In the genomic region with DNA sequence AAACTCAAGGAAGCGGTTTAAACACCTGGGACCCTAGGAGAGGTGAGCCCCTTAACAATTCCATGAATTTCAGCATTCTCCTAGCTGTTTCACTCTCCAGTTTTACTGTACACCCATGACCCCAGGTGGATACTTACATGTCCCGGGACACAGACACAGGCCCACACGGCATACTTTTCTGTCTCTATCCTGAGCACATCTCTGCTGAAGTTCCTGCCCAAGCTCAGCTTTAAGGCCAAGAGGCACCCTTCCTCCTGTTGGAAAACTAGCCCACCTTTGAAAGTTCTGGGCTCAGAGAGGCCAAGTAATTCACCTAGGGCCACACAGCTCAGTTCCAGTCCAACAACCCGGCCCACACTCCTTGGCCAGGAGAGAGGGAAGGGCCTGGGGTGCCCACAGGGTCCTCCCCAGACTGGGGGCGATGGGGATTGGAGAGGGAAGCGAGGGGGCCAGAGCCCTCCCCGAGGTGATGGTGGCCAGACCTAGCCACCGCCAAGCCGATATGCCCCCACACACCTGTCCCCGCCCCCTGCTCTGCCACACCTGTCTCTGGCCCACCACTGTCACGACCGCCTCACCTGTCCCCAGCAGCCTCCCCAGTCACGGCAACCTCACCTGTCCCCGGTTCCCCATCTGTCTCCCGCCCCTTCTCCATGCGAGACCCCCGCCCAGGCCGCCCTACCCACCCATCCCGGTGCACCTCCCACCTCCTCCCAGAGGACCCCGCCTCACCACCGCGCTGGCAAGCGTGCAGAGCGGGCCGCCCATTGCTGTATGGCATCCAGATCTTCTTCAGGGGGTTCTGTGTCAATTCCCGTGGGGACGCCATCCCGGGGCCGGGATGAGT, we compare ENCODE assay signal across 8 cellular contexts. TPM values are rescaled to one million over a fixed set of nuclear protein-coding genes. Genes with fewer than 3 reads are reported as not detected.
DNase-seq lines count a peak whose midpoint lies in the region; ATAC-seq and TF ChIP-seq lines count a peak whose summit lies in the region.

No MANE protein-coding gene starts in this region.

- H3K9ac ChIP-seq in SK-N-SH, result peak overlapping the region; percentile 69

- peak overlapping the region in 1 of 2 experiments; percentile 48; a peak in 1 of 4 replicates for H3K27ac ChIP-seq in SK-N-SH (ENCODE audit: low read depth in 2 of 2, low read length in 1 of 2)

- H3K36me3 Mint-ChIP-seq in activated B cell treated with CpG ODN at 0.5 μM for 24 hours (ENCODE audit: low read depth), result no peaks in the 10 kb centered on the region

- peak overlapping the region; percentile 87 for H3K4me2 ChIP-seq in SK-N-SH

- no peaks in the 10 kb centered on the region for H3K9me3 ChIP-seq in SK-N-SH

- 25% methylated on average over 14 of the region's 29 CpGs for WGBS in SK-N-SH (ENCODE audit: low lambda C conversion rate)

- no peaks in the 10 kb centered on the region for H3K27me3 Mint-ChIP-seq in activated B cell treated with CpG ODN at 0.5 μM for 24 hours
- H3K27me3 Mint-ChIP-seq in stimulated activated naive CD8-positive, alpha-beta T cell treated with anti-CD3 and anti-CD28 coated beads, Interleukin-15, amount 100 ng/mL, for 72 hours, result no peaks in the 10 kb centered on the region

- no peaks in the 10 kb centered on the region for H3K9me2 ChIP-seq in SK-N-SH

- peak overlapping the region; percentile 71; the same call in 1 of the 2 replicates for H2AFZ ChIP-seq in SK-N-SH (ENCODE audit: low read depth)

- ATAC-seq in SK-N-SH treated with all-trans-retinoic acid at 6 μM for 48 hours (no peak), activated B cell treated with CpG ODN at 0.5 μM for 24 hours (ENCODE audit: low read depth) (no peak)
- no peak for ATAC-seq in stimulated activated naive CD8-positive, alpha-beta T cell treated with anti-CD3 and anti-CD28 coated beads, Interleukin-15, amount 100 ng/mL, for 72 hours

- peaks cover 27 to 52% of the 10 kb centered on the region in 2 experiments; a peak in 3 of 4 replicates for H3K4me1 ChIP-seq in SK-N-SH (ENCODE audit: control insufficient read depth in 1 of 2, insufficient read depth in 2 of 2, low read depth in 1 of 2, low read length in 1 of 2)

- H3F3A ChIP-seq in SK-N-SH (replicated peaks; ENCODE audit: insufficient read depth), result peaks cover 12% of the 10 kb centered on the region

- POLR2A ChIA-PET in SK-N-SH (lab: Yijun Ruan, JAX) (interaction anchor here (0.8 to 1.3 kb wide), 3 partner anchors 8 to 116 kb away, joined by 3 to 4 read pairs (median 3); partner anchors contain the start of gene ATRIP), activated B cell treated with CpG ODN at 0.5 μM for 24 hours (lab: Charles Lee) (interaction anchor here (0.5 to 2.7 kb wide), 10 partner anchors 53 to 1414 kb away, joined by 3 to 18 read pairs (median 5); partner anchors contain the start of genes ATRIP, CCDC51, QRICH1 and TMA7)

- H3K4me1 Mint-ChIP-seq in activated B cell treated with CpG ODN at 0.5 μM for 24 hours, result peaks cover 33% of the 10 kb centered on the region
- peaks cover 62% of the 10 kb centered on the region for H3K4me1 Mint-ChIP-seq in stimulated activated naive CD8-positive, alpha-beta T cell treated with anti-CD3 and anti-CD28 coated beads, Interleukin-15, amount 100 ng/mL, for 72 hours

- H3K4me3 ChIP-seq in SK-N-SH (ENCODE audit: low read depth in 2 of 2, low read length in 1 of 2), result peak overlapping the region; percentile 57 to 77
- peak overlapping the region; percentile 61 for H3K4me3 ChIP-seq in iPS-11a (ENCODE audit: low read depth, low read length)

- peak overlapping the region; percentile 87 for H3K27ac Mint-ChIP-seq in activated B cell treated with CpG ODN at 0.5 μM for 24 hours
- peak overlapping the region; percentile 89 to 90 for H3K27ac Mint-ChIP-seq in stimulated activated naive CD8-positive, alpha-beta T cell treated with anti-CD3 and anti-CD28 coated beads, Interleukin-15, amount 100 ng/mL, for 72 hours

- peak overlapping the region; percentile 86 for H3K4me3 Mint-ChIP-seq in activated B cell treated with CpG ODN at 0.5 μM for 24 hours
- peak overlapping the region; percentile 88 to 89 for H3K4me3 Mint-ChIP-seq in stimulated activated naive CD8-positive, alpha-beta T cell treated with anti-CD3 and anti-CD28 coated beads, Interleukin-15, amount 100 ng/mL, for 72 hours

- H3K36me3 ChIP-seq in SK-N-SH (replicated peaks in 1 of 2; ENCODE audit: control insufficient read depth in 1 of 2, insufficient read depth in 2 of 2, low read length in 1 of 2), result no peaks in the 10 kb centered on the region

- DNase-seq in SK-N-SH, result peak; percentile 24
- DNase-seq in activated B cell treated with CpG ODN at 0.5 μM for 24 hours, result no peak
- DNase-seq in stimulated activated naive CD8-positive, alpha-beta T cell treated with anti-CD3 and anti-CD28 coated beads, Interleukin-15, amount 100 ng/mL, for 72 hours, result no peak
- no peak for DNase-seq in HCEC 1CT
- DNase-seq in occipital lobe (lab: John Stamatoyannopoulos, UW), result no peak
- no peak for DNase-seq in NCI-H128 (lab: John Stamatoyannopoulos, UW; ENCODE audit: unreplicated experiment)

- intact Hi-C loops in activated B cell treated with CpG ODN at 0.5 μM for 24 hours (cut with micrococcal nuclease), result loop anchor here (1.0 to 5.0 kb wide), 10 partner anchors 49 to 1373 kb away; partner anchors contain the start of genes APEH, CCDC51, IP6K1 and MON1A

- TF ChIP-seq EP300 in SK-N-SH (IDR thresholded peaks at IDR 0.05; ENCODE audit: borderline replicate concordance in 1 of 2, low read depth in 1 of 2, low read length in 1 of 2), result no peak

- no peaks in the 10 kb centered on the region for H3K9me3 Mint-ChIP-seq in activated B cell treated with CpG ODN at 0.5 μM for 24 hours
- H3K9me3 Mint-ChIP-seq in stimulated activated naive CD8-positive, alpha-beta T cell treated with anti-CD3 and anti-CD28 coated beads, Interleukin-15, amount 100 ng/mL, for 72 hours, result no peaks in the 10 kb centered on the region

- CTCF ChIA-PET in SK-N-SH (lab: Yijun Ruan, JAX) (interaction anchor here (0.6 to 12.6 kb wide), 6 partner anchors 9 to 155 kb away, joined by 3 to 136 read pairs (median 9); partner anchors contain the start of genes SLC26A6 and UQCRC1), activated B cell treated with CpG ODN at 0.5 μM for 24 hours (lab: Charles Lee) (interaction anchor here (1.2 kb wide), 1 partner anchor 120 kb away, joined by 11 read pairs; no protein-coding TSS in a partner anchor)

- H3K79me2 ChIP-seq in SK-N-SH (ENCODE audit: insufficient read depth), result peaks cover 15% of the 10 kb centered on the region; the same call in 1 of the 2 replicates

- TF ChIP-seq RAD21 in SK-N-SH (IDR thresholded peaks at IDR 0.05; ENCODE audit: low read length), result no peak

- no peaks in the 10 kb centered on the region for H4K20me1 ChIP-seq in SK-N-SH (ENCODE audit: insufficient read depth)

- TF ChIP-seq CTCF in SK-N-SH (IDR thresholded peaks at IDR 0.05), result no peak
- TF ChIP-seq CTCF in activated B cell treated with CpG ODN at 0.5 μM for 24 hours (IDR thresholded peaks at IDR 0.05), result no peak

- H3K27me3 ChIP-seq in SK-N-SH (ENCODE audit: insufficient read depth), result no peaks in the 10 kb centered on the region

TF ChIP-seq in SK-N-SH, 30 proteins besides CTCF, POLR2A, EP300 and RAD21 (continues in another document):
- TF ChIP-seq MXI1 (IDR thresholded peaks at IDR 0.05; ENCODE audit: low read depth, low read length) (no peak), ELF1 (IDR thresholded peaks at IDR 0.05) (no peak), SIN3A (IDR thresholded peaks at IDR 0.05; ENCODE audit: borderline replicate concordance, low read depth, low read length) (0 out of 2 replicates have a peak, but pooled peaks have one; percentile 36), TCF12 (IDR thresholded peaks at IDR 0.05) (no peak), POLR2AphosphoS5 (IDR thresholded peaks at IDR 0.05; ENCODE audit: low read depth, low read length) (peak; percentile 60; the same call in 1 of the 2 replicates)

TF ChIP-seq in SK-N-SH treated with all-trans-retinoic acid at 6 μM for 48 hours, 23 proteins besides CTCF, POLR2A, EP300 and RAD21 (continues in another document):
- TF ChIP-seq ZNF565 (CRISPR knock-in tag; conservative IDR thresholded peaks at IDR 0.05; ENCODE audit: low read depth) (no peak), CSRNP3 (CRISPR knock-in tag; IDR thresholded peaks at IDR 0.05) (no peak)

RNA-seq across cellular contexts. Expression of gene PFKFB4, which starts 0.4 kb away (rescaled TPM):
- 5.7 and 6.7 TPM in 2 replicates for polyA plus RNA-seq in SK-N-SH (2012; rRNA removed)
- polyA plus RNA-seq in SK-N-SH (2012; cell fraction: cytosol; rRNA removed), result 3.2 and 4.1 TPM in 2 replicates
- 14.3 and 15.3 TPM in 2 replicates for polyA plus RNA-seq in SK-N-SH (2012; cell fraction: nucleus; rRNA removed)
- total RNA-seq in activated B cell treated with CpG ODN at 0.5 μM for 24 hours (2.0 and 3.2 TPM in 2 replicates), occipital lobe (19.2 TPM)

RNA-seq across cellular contexts. Expression of gene UCN2, which starts 7.4 kb away (rescaled TPM):
- 0.50 and 0.69 TPM in 2 replicates for polyA plus RNA-seq in SK-N-SH (2012; rRNA removed)
- polyA plus RNA-seq in SK-N-SH (2012; cell fraction: cytosol; rRNA removed), result 0.15 and 0.22 TPM in 2 replicates
- 2.7 and 4.1 TPM in 2 replicates for polyA plus RNA-seq in SK-N-SH (2012; cell fraction: nucleus; rRNA removed)
- total RNA-seq in activated B cell treated with CpG ODN at 0.5 μM for 24 hours, result not detected in 2 replicates
- not detected for total RNA-seq in occipital lobe

RNA-seq across cellular contexts. Expression of gene COL7A1, which starts 39.0 kb away (rescaled TPM):
- 7.1 and 10.8 TPM in 2 replicates for polyA plus RNA-seq in SK-N-SH (2012; rRNA removed)
- 2.2 and 2.4 TPM in 2 replicates for polyA plus RNA-seq in SK-N-SH (2012; cell fraction: cytosol; rRNA removed)
- polyA plus RNA-seq in SK-N-SH (2012; cell fraction: nucleus; rRNA removed), result 55.8 and 105 TPM in 2 replicates
- total RNA-seq in activated B cell treated with CpG ODN at 0.5 μM for 24 hours (0.98 and 1.5 TPM in 2 replicates), occipital lobe (1.9 TPM)

RNA-seq across cellular contexts. Expression of gene SHISA5, which starts 52.2 kb away (rescaled TPM):
- polyA plus RNA-seq in SK-N-SH (2012; rRNA removed), result 141 and 194 TPM in 2 replicates
- polyA plus RNA-seq in SK-N-SH (2012; cell fraction: cytosol; rRNA removed), result 121 and 166 TPM in 2 replicates
- 102 and 112 TPM in 2 replicates for polyA plus RNA-seq in SK-N-SH (2012; cell fraction: nucleus; rRNA removed)
- total RNA-seq in activated B cell treated with CpG ODN at 0.5 μM for 24 hours (95.7 and 108 TPM in 2 replicates), occipital lobe (72.5 TPM)

RNA-seq across cellular contexts. Expression of gene UQCRC1, which starts 53.3 kb away (rescaled TPM):
- polyA plus RNA-seq in SK-N-SH (2012; rRNA removed), result 284 and 317 TPM in 2 replicates
- polyA plus RNA-seq in SK-N-SH (2012; cell fraction: cytosol; rRNA removed), result 160 and 244 TPM in 2 replicates
- polyA plus RNA-seq in SK-N-SH (2012; cell fraction: nucleus; rRNA removed), result 311 and 334 TPM in 2 replicates
- total RNA-seq in activated B cell treated with CpG ODN at 0.5 μM for 24 hours, result 117 and 118 TPM in 2 replicates
- total RNA-seq in occipital lobe, result 124 TPM
